In genomic region chr4:118774989-118775388, GRCh38 we compare ENCODE assay signal across 1 cellular context.
TF ChIP-seq lines count a peak whose summit lies in the region.

No MANE protein-coding gene starts in this region.

TF ChIP-seq in IMR-90, 13 proteins besides CTCF, POLR2A, EP300 and RAD21 (continued from another document):
- TF ChIP-seq USF2 (IDR thresholded peaks at IDR 0.05; ENCODE audit: low read depth, low read length) (no peak), MAFK (IDR thresholded peaks at IDR 0.05; ENCODE audit: low read depth, low read length) (no peak), FOS (IDR thresholded peaks at IDR 0.05; ENCODE audit: low read depth, low read length) (peak; percentile 30; the same call in 1 of the 2 replicates), MAZ (IDR thresholded peaks at IDR 0.05; ENCODE audit: borderline replicate concordance, low read depth, low read length) (no peak)
